ENCODE assay signal across 8 cellular contexts in the genomic region with DNA sequence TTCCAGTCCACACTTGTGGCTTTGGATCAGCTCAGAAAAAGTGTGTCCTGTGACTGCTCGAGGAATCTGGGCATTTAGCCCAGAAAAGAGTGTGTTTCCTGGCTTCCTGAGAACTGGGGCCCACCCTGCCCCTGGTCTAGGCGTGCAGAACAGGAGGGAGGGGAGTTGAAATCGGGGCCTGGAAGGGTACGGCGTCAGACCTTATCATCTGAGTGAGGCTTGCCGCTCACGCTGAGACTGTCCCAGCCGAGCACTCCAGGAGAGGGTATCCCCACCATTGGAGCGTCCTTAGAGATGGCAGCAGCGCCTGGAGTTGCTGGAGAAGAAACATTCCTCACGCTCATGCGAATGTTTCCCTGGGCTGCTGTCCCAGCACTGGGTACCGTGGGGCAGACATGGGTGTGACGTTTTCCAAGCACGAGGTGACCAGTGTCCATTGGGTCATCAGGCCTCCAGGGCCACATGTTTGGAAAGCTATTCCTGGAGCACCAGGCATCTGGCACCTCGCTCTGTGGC. TPM values are rescaled to one million over a fixed set of nuclear protein-coding genes. Genes with fewer than 3 reads are reported as not detected.
DNase-seq lines count a peak whose midpoint lies in the region; ATAC-seq and FAIRE-seq lines count a peak whose summit lies in the region.

No MANE protein-coding gene starts in this region.

- H3K9me3 ChIP-seq in right cardiac atrium (ENCODE audit: control insufficient read depth, low read length) (no peaks in the 10 kb centered on the region), skeletal muscle tissue (ENCODE audit: control insufficient read depth in 3 of 3, low read length in 3 of 3) (no peaks in the 10 kb centered on the region), small intestine (ENCODE audit: control insufficient read depth, low read depth) (no peaks in the 10 kb centered on the region)

- peak overlapping the region; percentile 74 for H3K27ac ChIP-seq in right cardiac atrium (ENCODE audit: low read length)
- H3K27ac ChIP-seq in skeletal muscle tissue (ENCODE audit: low read depth, low read length) = peak overlapping the region; percentile 34
- peak overlapping the region in 1 of 2 donors; percentile 94 for H3K27ac ChIP-seq in small intestine (ENCODE audit: low read depth in 1 of 2, low read length in 1 of 2)

- no peaks in the 10 kb centered on the region for H3K27me3 ChIP-seq in right cardiac atrium (ENCODE audit: control insufficient read depth, insufficient read depth)
- H3K27me3 ChIP-seq in skeletal muscle tissue (ENCODE audit: control insufficient read depth in 3 of 3, insufficient read depth in 3 of 3, low read length in 3 of 3) = no peaks in the 10 kb centered on the region
- H3K27me3 ChIP-seq in small intestine (ENCODE audit: control insufficient read depth in 2 of 2, insufficient read depth in 2 of 2, low read length in 2 of 2) = no peaks in the 10 kb centered on the region

- no peak for FAIRE-seq in small intestine (lab: Jason Lieb, UNC)

- H3K4me3 ChIP-seq in right cardiac atrium (ENCODE audit: low read length) (no peak overlapping the region), skeletal muscle tissue (ENCODE audit: low read length in 3 of 3) (no peak overlapping the region), small intestine (ENCODE audit: low read depth in 1 of 2, low read length in 2 of 2) (no peak overlapping the region)

- H3K36me3 ChIP-seq in skeletal muscle tissue (ENCODE audit: control insufficient read depth in 3 of 3, insufficient read depth in 3 of 3, low read length in 3 of 3) (no peaks in the 10 kb centered on the region), small intestine (ENCODE audit: control insufficient read depth in 2 of 2, insufficient read depth in 2 of 2, low read length in 2 of 2) (no peaks in the 10 kb centered on the region)

- DNase-seq in EL (peak; percentile 79), astrocyte of the hippocampus (ENCODE audit: low read depth, low spot score) (peak; percentile 97), right cardiac atrium (peak; percentile 82 to 88 (median 84)), NCI-H2107 (lab: John Stamatoyannopoulos, UW) (no peak), small intestine (no peak), 8988T (no peak)
- no peak for DNase-seq in activated naive CD4-positive, alpha-beta T cell (lab: John Stamatoyannopoulos, UW)

- 20% methylated on average over 16 of the region's 16 CpGs for WGBS in right cardiac atrium
- WGBS in small intestine, 3 donors = 63 to 86% (median 78%) methylated on average over 16 of the region's 16 CpGs

- no peak overlapping the region for H3K9ac ChIP-seq in skeletal muscle tissue (ENCODE audit: low read depth in 1 of 3, low read length in 3 of 3)

- intact Hi-C loops in right cardiac atrium (cut with DNase I) = no loop called here

- H3K4me1 ChIP-seq in right cardiac atrium (ENCODE audit: control insufficient read depth, insufficient read depth, low read length) (peaks cover 30% of the 10 kb centered on the region), skeletal muscle tissue (ENCODE audit: control insufficient read depth in 3 of 3, insufficient read depth in 3 of 3, low read length in 3 of 3) (peaks cover 43 to 50% (median 49%) of the 10 kb centered on the region in 3 donors), small intestine (ENCODE audit: control insufficient read depth in 2 of 2, insufficient read depth in 1 of 2, low read depth in 1 of 2, low read length in 1 of 2) (peaks cover 7 to 20% of the 10 kb centered on the region in 2 donors)

- peak; percentile 74 to 80 for ATAC-seq in right cardiac atrium

RNA-seq across cellular contexts. Expression of gene NEK6, which starts 22.5 kb away (rescaled TPM):
- total RNA-seq in right cardiac atrium (10 to 100 TPM; 12.0 to 19.2 (median 15.6) TPM), skeletal muscle tissue (15.7 TPM)
- polyA plus RNA-seq in right cardiac atrium (4.7 TPM), small intestine (10 to 100 TPM in 2 of 3 donors, 1 to 10 TPM in 1; 9.7 to 28.9 (median 18.3) TPM)

Comparison
In these comparisons a context has a peak if more than half of its experiments do, and no peak if none do; other contexts are left out.
1. DNase-seq: peak in EL (single experiment), astrocyte of the hippocampus (single experiment) and right cardiac atrium (3 of 3); none in activated naive CD4-positive, alpha-beta T cell (0 of 4), NCI-H2107 (single experiment), small intestine (single experiment) and 8988T (single experiment).